ENCODE assay signal across 20 cellular contexts in the genomic region with DNA sequence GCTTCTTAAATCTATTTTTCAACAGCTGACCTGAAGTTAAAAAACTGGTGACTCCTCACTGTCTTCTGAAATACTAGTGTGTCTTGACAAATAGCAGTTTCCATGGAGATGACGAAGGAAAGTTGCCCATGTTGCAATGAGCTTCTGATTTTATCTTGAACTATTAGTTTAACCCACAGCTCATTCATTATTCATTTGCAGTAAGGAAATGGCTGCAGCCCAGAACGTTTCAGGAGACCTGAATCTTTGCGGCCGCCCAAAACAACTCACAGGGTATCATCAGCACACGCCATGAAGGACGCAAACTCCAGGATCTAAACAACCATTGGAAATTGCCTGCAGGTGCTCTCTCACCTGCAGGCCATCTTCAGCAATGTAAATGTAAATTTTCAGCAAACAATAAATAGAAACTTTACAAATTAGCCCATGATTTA.
A peak's percentile ranks its signal among the peaks of the same experiment; 100 is the strongest.
DNase-seq lines count a peak whose midpoint lies in the region; ATAC-seq, FAIRE-seq and TF ChIP-seq lines count a peak whose summit lies in the region.
"Had no signal": no experiment of that assay in that cellular context is flagged by ENCODE, and none has a peak within 500 bp of the region (broad histone marks: within the 10 kb centered on the region; RNA-seq: fewer than 3 reads in every experiment).

No MANE protein-coding gene starts in this region.

- DNase-seq in AG10803 (ENCODE audit: low read depth) (peak; percentile 35), M059J (ENCODE audit: low read depth) (peak; percentile 87), astrocyte (ENCODE audit: low read depth) (peak; percentile 92), ureter (ENCODE audit: low spot score) (no peak), sciatic nerve (ENCODE audit: low spot score) (no peak), cortex of kidney (lab: John Stamatoyannopoulos, UW) (no peak)
- DNase-seq: activated CD8-positive, alpha-beta memory T cell treated with anti-CD3 and anti-CD28 coated beads, Interleukin-2, amount 50 U/mL, for 48 hours; activated naive CD4-positive, alpha-beta T cell treated with Interleukin-2 at 50 U/mL for 16 hours; central memory CD4-positive, alpha-beta T cell; DMS153; endodermal cell; KBM-7; NCI-H187; NCI-H774 had no signal

- H3K4me1 Mint-ChIP-seq in astrocyte (ENCODE audit: low read depth, unreplicated experiment): peaks cover 5% of the 10 kb centered on the region
- H3K4me1 Mint-ChIP-seq: B cell had no signal

- peak overlapping the region; percentile 9 for H3K4me2 ChIP-seq in astrocyte (ENCODE audit: low read length)

- peaks cover 4% of the 10 kb centered on the region for H3K9me3 Mint-ChIP-seq in astrocyte (ENCODE audit: unreplicated experiment)
- H3K9me3 Mint-ChIP-seq: endodermal cell had no signal

- WGBS in gastroesophageal sphincter (ENCODE audit: low coverage in 1 of 2), 2 donors: 68 to 84% methylated on average over 5 to 6 of the region's 6 CpGs

- no peak overlapping the region for H2AFZ ChIP-seq in astrocyte (ENCODE audit: low read depth, low read length)

- no peaks in the 10 kb centered on the region for H3K27me3 Mint-ChIP-seq in astrocyte (ENCODE audit: low read depth, unreplicated experiment)
- H3K27me3 Mint-ChIP-seq: B cell had no signal

- TF ChIP-seq POLR2A in gastroesophageal sphincter (IDR thresholded peaks at IDR 0.05): no peak

- H3K4me3 ChIP-seq in AG10803 (ENCODE audit: low read length): no peak overlapping the region
- no peak overlapping the region for H3K4me3 ChIP-seq in astrocyte (ENCODE audit: insufficient read depth, low read depth, low read length)
- no peak overlapping the region for H3K4me3 ChIP-seq in gastroesophageal sphincter

- ATAC-seq in gastroesophageal sphincter (peak; percentile 38), sciatic nerve (no peak), GM21717 (IDR thresholded peaks at IDR 0.05; ENCODE audit: unreplicated experiment) (no peak)

- no peak for TF ChIP-seq EP300 in gastroesophageal sphincter (IDR thresholded peaks at IDR 0.05)

- H4K20me1 ChIP-seq in astrocyte (ENCODE audit: insufficient read depth, low read length): no peaks in the 10 kb centered on the region

- H3K27me3 ChIP-seq in astrocyte (ENCODE audit: insufficient read depth, low read length): no peaks in the 10 kb centered on the region
- H3K27me3 ChIP-seq in gastroesophageal sphincter: no peaks in the 10 kb centered on the region

- no peak overlapping the region for H3K4me3 Mint-ChIP-seq in astrocyte (ENCODE audit: unreplicated experiment)
- H3K4me3 Mint-ChIP-seq: B cell; endodermal cell; T-helper 1 cell treated with Interleukin-12 subunit alpha and Interleukin-12 subunit beta and Interleukin-4 antibody, amounts not matched to agents 30 μg/mL and 1 μg/mL, for 36 hours had no signal

- FAIRE-seq in astrocyte (lab: Jason Lieb, UNC): no peak
- FAIRE-seq: GM18507, GM19239 had no signal

- H3K4me1 ChIP-seq in astrocyte (ENCODE audit: insufficient read depth, low read length) (peaks cover 15% of the 10 kb centered on the region), gastroesophageal sphincter (peaks cover 0 to 3% (median 0%) of the 10 kb centered on the region in 3 donors)

- no peak overlapping the region for H3K27ac Mint-ChIP-seq in astrocyte (ENCODE audit: unreplicated experiment)
- H3K27ac Mint-ChIP-seq: B cell; endodermal cell; T-helper 1 cell treated with Interleukin-12 subunit alpha and Interleukin-12 subunit beta and Interleukin-4 antibody, amounts not matched to agents 30 μg/mL and 1 μg/mL, for 36 hours had no signal

- intact Hi-C loops in sciatic nerve (cut with DNase I): no loop called here

- no peaks in the 10 kb centered on the region for H3K36me3 Mint-ChIP-seq in astrocyte (ENCODE audit: low read depth, unreplicated experiment)

- no peaks in the 10 kb centered on the region for H3K36me3 ChIP-seq in astrocyte (ENCODE audit: insufficient read depth, low read length)
- H3K36me3 ChIP-seq in gastroesophageal sphincter: no peaks in the 10 kb centered on the region

- H3K27ac ChIP-seq in astrocyte (ENCODE audit: low read depth, low read length): no peak overlapping the region
- no peak overlapping the region for H3K27ac ChIP-seq in gastroesophageal sphincter

- no peaks in the 10 kb centered on the region for H3K79me2 ChIP-seq in astrocyte (ENCODE audit: insufficient read depth, low read length)

- TF ChIP-seq CTCF in AG10803 (conservative IDR thresholded peaks at IDR 0.05; ENCODE audit: low read length): no peak
- TF ChIP-seq CTCF in astrocyte (IDR thresholded peaks at IDR 0.05; ENCODE audit: insufficient read depth, low read depth, low read length): no peak
- TF ChIP-seq CTCF in gastroesophageal sphincter (IDR thresholded peaks at IDR 0.05): no peak

- H3K9ac ChIP-seq in astrocyte (ENCODE audit: low read length): no peak overlapping the region

- no peaks in the 10 kb centered on the region for H3K9me3 ChIP-seq in astrocyte (ENCODE audit: insufficient read depth, low read depth, low read length)
- no peaks in the 10 kb centered on the region for H3K9me3 ChIP-seq in gastroesophageal sphincter

Comparison
In these comparisons a context has a peak if more than half of its experiments do, and no peak if none do; other contexts are left out.
1. DNase-seq: peak in AG10803 (single experiment), M059J (single experiment) and astrocyte (single experiment); none in ureter (single experiment), sciatic nerve (single experiment) and cortex of kidney (single experiment).